In genomic region chr14:86777950-86778602, GRCh38 we compare ENCODE assay signal across 16 cellular contexts.
A peak's percentile ranks its signal among the peaks of the same experiment; 100 is the strongest.
DNase-seq lines count a peak whose midpoint lies in the region; ATAC-seq and TF ChIP-seq lines count a peak whose summit lies in the region.
"Had no signal": no experiment of that assay in that cellular context is flagged by ENCODE, and none has a peak within 500 bp of the region (broad histone marks: within the 10 kb centered on the region; RNA-seq: fewer than 3 reads in every experiment).

No MANE protein-coding gene starts in this region.

- no peaks in the 10 kb centered on the region for H3K36me3 ChIP-seq in mesendoderm (ENCODE audit: control insufficient read depth, insufficient read depth, low read length)
- H3K36me3 ChIP-seq: colonic mucosa, esophagus squamous epithelium, SJCRH30 had no signal

- TF ChIP-seq CTCF in WTC11 (IDR thresholded peaks at IDR 0.05), result no peak
- no peak for TF ChIP-seq CTCF in lower leg skin (IDR thresholded peaks at IDR 0.05)

- H3K79me1 ChIP-seq in mesendoderm (ENCODE audit: low read length), result no peaks in the 10 kb centered on the region

- H4K5ac ChIP-seq in mesendoderm (ENCODE audit: low read length), result no peak overlapping the region

- no peaks in the 10 kb centered on the region for H3K27me3 ChIP-seq in mesendoderm (ENCODE audit: insufficient read depth, low read length, poor library complexity)
- H3K27me3 ChIP-seq: colonic mucosa, esophagus squamous epithelium, SJCRH30 had no signal

- H3K4me1 Mint-ChIP-seq in WTC11, result peaks cover 19% of the 10 kb centered on the region
- H3K4me1 Mint-ChIP-seq: activated CD8-positive, alpha-beta memory T cell treated with anti-CD3 and anti-CD28 coated beads, Interleukin-2, amount 10 ng/mL, durations not matched to agents 7 days and 5 days had no signal

- TF ChIP-seq POLR2A in lower leg skin (IDR thresholded peaks at IDR 0.05), result no peak

- no peak overlapping the region for H3K56ac ChIP-seq in mesendoderm (ENCODE audit: low read length)

- no peak for ATAC-seq in WTC11
- ATAC-seq: activated CD8-positive, alpha-beta memory T cell treated with anti-CD3 and anti-CD28 coated beads, Interleukin-2, amount 10 ng/mL, durations not matched to agents 7 days and 5 days; stimulated activated naive CD8-positive, alpha-beta T cell treated with anti-CD3 and anti-CD28 coated beads, Interleukin-15, Interleukin-2, amounts not matched to agents 100 U/mL and 50 U/mL, for 24 hours had no signal

- H3K27ac ChIP-seq in epithelial cell of prostate, result no peak overlapping the region
- H3K27ac ChIP-seq in mesendoderm (ENCODE audit: low read depth, low read length), result no peak overlapping the region
- H3K27ac ChIP-seq: colonic mucosa, esophagus squamous epithelium, SJCRH30, VCaP had no signal

- no peak overlapping the region for H3K9ac ChIP-seq in mesendoderm (ENCODE audit: low read length)

- peak overlapping the region; percentile 70 for H3K4ac ChIP-seq in mesendoderm (ENCODE audit: low read depth, low read length)

- H3K4me3 Mint-ChIP-seq in WTC11, result no peak overlapping the region
- H3K4me3 Mint-ChIP-seq: activated CD8-positive, alpha-beta memory T cell treated with anti-CD3 and anti-CD28 coated beads, Interleukin-2, amount 10 ng/mL, durations not matched to agents 7 days and 5 days had no signal

- H2AK5ac ChIP-seq in mesendoderm (ENCODE audit: low read length), result no peak overlapping the region

- peak; percentile 18 for DNase-seq in COLO829 (ENCODE audit: low spot score)
- DNase-seq in M059J (ENCODE audit: low read depth), result peak; percentile 1
- peak; percentile 6 for DNase-seq in epithelial cell of prostate (ENCODE audit: low read depth, low spot score)
- DNase-seq in mesendoderm, result no peak
- no peak for DNase-seq in WTC11 (ENCODE audit: low spot score)
- no peak for DNase-seq in SW 1271 (lab: John Stamatoyannopoulos, UW)
- DNase-seq in NCI-H2171 (lab: John Stamatoyannopoulos, UW), result no peak
- no peak for DNase-seq in lower leg skin (ENCODE audit: low spot score in 2 of 2)
- DNase-seq: activated CD8-positive, alpha-beta memory T cell treated with anti-CD3 and anti-CD28 coated beads, Interleukin-2, amount 10 ng/mL, durations not matched to agents 7 days and 5 days; activated naive CD4-positive, alpha-beta T cell treated with anti-CD3 and anti-CD28 coated beads, Interleukin-2, amount 50 U/mL, for 16 hours; colonic mucosa; esophagus squamous epithelium; NCI-H526 treated with DMSO at 0.1 percent for 48 hours; SJCRH30; stimulated activated naive CD8-positive, alpha-beta T cell treated with anti-CD3 and anti-CD28 coated beads, Interleukin-15, Interleukin-2, amounts not matched to agents 100 U/mL and 50 U/mL, for 24 hours had no signal

- H3K4me3 ChIP-seq in mesendoderm (ENCODE audit: low read length) (no peak overlapping the region), lower leg skin (ENCODE audit: low read depth, poor library complexity, severe bottlenecking) (no peak overlapping the region)
- H3K4me3 ChIP-seq: colonic mucosa, esophagus squamous epithelium, SJCRH30 had no signal

- no peak overlapping the region for H2BK5ac ChIP-seq in mesendoderm (ENCODE audit: low read length)

- H3K4me2 ChIP-seq in mesendoderm (ENCODE audit: low read length), result no peak overlapping the region

- no peak overlapping the region for H3K27ac Mint-ChIP-seq in WTC11
- H3K27ac Mint-ChIP-seq: activated CD8-positive, alpha-beta memory T cell treated with anti-CD3 and anti-CD28 coated beads, Interleukin-2, amount 10 ng/mL, durations not matched to agents 7 days and 5 days had no signal

- intact Hi-C loops in lower leg skin (cut with DNase I; ENCODE audit: low total_unique reads), result no loop called here

- H2BK15ac ChIP-seq in mesendoderm (replicated peaks; ENCODE audit: low read depth), result no peak overlapping the region

- H3K4me1 ChIP-seq in mesendoderm (ENCODE audit: control insufficient read depth, low read depth, low read length), result no peaks in the 10 kb centered on the region
- H3K4me1 ChIP-seq: colonic mucosa, esophagus squamous epithelium, SJCRH30 had no signal

- H3K79me2 ChIP-seq in mesendoderm (ENCODE audit: control insufficient read depth, insufficient read depth, low read length), result no peaks in the 10 kb centered on the region

- H3K23ac ChIP-seq in mesendoderm (ENCODE audit: low read length), result no peak overlapping the region

- peaks cover 14% of the 10 kb centered on the region for H3K36me3 Mint-ChIP-seq in WTC11
- H3K36me3 Mint-ChIP-seq: activated CD8-positive, alpha-beta memory T cell treated with anti-CD3 and anti-CD28 coated beads, Interleukin-2, amount 10 ng/mL, durations not matched to agents 7 days and 5 days had no signal

- POLR2A ChIA-PET in WTC11 (lab: Charles Lee), result no interaction called here

- no peak overlapping the region for H2BK120ac ChIP-seq in mesendoderm (ENCODE audit: low read depth, low read length)

- peaks cover 20% of the 10 kb centered on the region for H3K9me3 Mint-ChIP-seq in WTC11

- CTCF ChIA-PET in WTC11 (lab: Charles Lee), result no interaction called here

- no peak overlapping the region for H4K8ac ChIP-seq in mesendoderm (ENCODE audit: low read depth, low read length)

- no peak overlapping the region for H3K18ac ChIP-seq in mesendoderm (ENCODE audit: low read length)

- WGBS in mesendoderm (ENCODE audit: extremely low coverage, insufficient coverage, low lambda C conversion rate), result no CpG with 5 or more reads among the region's 2 CpGs
- 63 to 73% methylated on average over 2 of the region's 2 CpGs for WGBS in lower leg skin, 2 donors

- H3K27me3 Mint-ChIP-seq in WTC11 (ENCODE audit: low read depth), result no peaks in the 10 kb centered on the region
- H3K27me3 Mint-ChIP-seq: activated CD8-positive, alpha-beta memory T cell treated with anti-CD3 and anti-CD28 coated beads, Interleukin-2, amount 10 ng/mL, durations not matched to agents 7 days and 5 days had no signal

TF ChIP-seq in WTC11, 78 proteins besides CTCF, POLR2A, EP300 and RAD21 (continues in another document):
- TF ChIP-seq SP1 (CRISPR knock-in tag; conservative IDR thresholded peaks at IDR 0.05) (no peak), E2F1 (CRISPR knock-in tag; IDR thresholded peaks at IDR 0.05) (no peak), RELA (CRISPR knock-in tag; IDR thresholded peaks at IDR 0.05; ENCODE audit: borderline replicate concordance) (no peak), ETV6 (CRISPR knock-in tag; IDR thresholded peaks at IDR 0.05) (no peak), JAZF1 (CRISPR knock-in tag; IDR thresholded peaks at IDR 0.05) (no peak), FOXP1 (CRISPR knock-in tag; IDR thresholded peaks at IDR 0.05; ENCODE audit: borderline replicate concordance) (no peak), HMGA2 (CRISPR knock-in tag; IDR thresholded peaks at IDR 0.05) (no peak), PRRX2 (CRISPR knock-in tag; IDR thresholded peaks at IDR 0.05) (no peak), CDX4 (CRISPR knock-in tag; IDR thresholded peaks at IDR 0.05; ENCODE audit: borderline replicate concordance) (no peak), FOXJ3 (CRISPR knock-in tag; IDR thresholded peaks at IDR 0.05; ENCODE audit: borderline replicate concordance) (no peak), PREB (CRISPR knock-in tag; IDR thresholded peaks at IDR 0.05; ENCODE audit: borderline replicate concordance) (no peak), ZNF416 (CRISPR knock-in tag; IDR thresholded peaks at IDR 0.05) (no peak), CREM (CRISPR knock-in tag; IDR thresholded peaks at IDR 0.05) (no peak), USF2 (CRISPR knock-in tag; IDR thresholded peaks at IDR 0.05) (no peak), HMGXB4 (CRISPR knock-in tag; IDR thresholded peaks at IDR 0.05) (no peak)

Comparison
In these comparisons a context has a peak if more than half of its experiments do, and no peak if none do; other contexts are left out.
1. DNase-seq: peak in COLO829 (single experiment), M059J (single experiment) and epithelial cell of prostate (single experiment); none in mesendoderm (single experiment), WTC11 (single experiment), SW 1271 (0 of 2), NCI-H2171 (single experiment) and lower leg skin (0 of 2).